Comparison of ENCODE assay signal across 1 cellular context in the genomic region with DNA sequence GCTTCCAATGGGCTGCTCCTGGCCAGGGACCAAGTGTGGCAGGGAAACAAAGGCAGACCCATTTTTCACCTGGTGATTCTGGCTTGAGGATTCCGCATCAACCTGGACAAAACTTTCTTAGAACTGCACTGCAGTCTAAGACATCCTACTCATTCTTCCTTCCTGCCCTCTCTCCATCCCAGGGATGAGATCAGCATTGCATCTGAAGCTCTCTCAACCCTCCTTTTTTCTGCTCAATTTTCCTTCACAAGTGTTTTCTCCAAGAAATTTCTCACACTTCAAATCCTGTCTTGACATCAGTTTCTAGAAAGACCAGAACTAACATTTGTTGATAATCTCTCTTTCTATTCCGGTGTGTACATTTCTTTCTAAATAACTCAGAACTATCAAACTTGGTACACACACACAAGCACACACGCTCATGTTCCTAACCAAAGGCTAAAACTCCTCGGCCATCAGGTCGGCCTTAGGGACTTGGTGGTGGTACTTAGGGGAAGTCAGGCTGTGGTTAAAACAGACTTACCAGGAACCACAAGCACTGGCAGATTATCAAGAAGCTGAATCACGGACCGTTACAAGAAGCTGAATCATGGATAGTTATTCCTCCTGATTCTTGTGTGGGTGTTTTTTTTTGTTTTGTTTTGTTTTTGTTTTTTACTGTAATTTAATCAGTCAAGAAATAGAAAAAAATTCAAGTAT.
A peak's percentile ranks its signal among the peaks of the same experiment; 100 is the strongest.
TF ChIP-seq lines count a peak whose summit lies in the region.

No MANE protein-coding gene starts in this region.

TF ChIP-seq in endothelial cell of umbilical vein, 7 proteins besides CTCF, POLR2A, EP300 and RAD21:
- peak; percentile 89 for TF ChIP-seq FOS (IDR thresholded peaks at IDR 0.05; ENCODE audit: borderline replicate concordance, insufficient read depth, low read length)
- TF ChIP-seq GATA2 (IDR thresholded peaks at IDR 0.05; ENCODE audit: insufficient read depth, insufficient read length, low read depth, low read length) = no peak
- peak; percentile 63 for TF ChIP-seq POLR2AphosphoS5 (IDR thresholded peaks at IDR 0.05; ENCODE audit: insufficient read depth, low read depth, low read length)
- TF ChIP-seq EZH2 (IDR thresholded peaks at IDR 0.05; ENCODE audit: borderline replicate concordance, low read depth, low read length, severe bottlenecking) = no peak
- TF ChIP-seq MYC (IDR thresholded peaks at IDR 0.05; ENCODE audit: low read depth, low read length) = no peak
- TF ChIP-seq JUN (IDR thresholded peaks at IDR 0.05; ENCODE audit: borderline replicate concordance, insufficient read depth, insufficient read length, low read depth) = peak; percentile 62
- TF ChIP-seq, protein P1, sequence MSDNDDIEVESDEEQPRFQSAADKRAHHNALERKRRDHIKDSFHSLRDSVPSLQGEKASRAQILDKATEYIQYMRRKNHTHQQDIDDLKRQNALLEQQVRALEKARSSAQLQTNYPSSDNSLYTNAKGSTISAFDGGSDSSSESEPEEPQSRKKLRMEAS (IDR thresholded peaks at IDR 0.05; ENCODE audit: insufficient read depth, insufficient read length) = no peak
TF ChIP-seq in endothelial cell of umbilical vein: peak in this region for 3.
